In genomic region chr2:8544168-8544785, GRCh38 we compare ENCODE assay signal across 8 cellular contexts.
A peak's percentile ranks its signal among the peaks of the same experiment; 100 is the strongest.
DNase-seq lines count a peak whose midpoint lies in the region; ATAC-seq, FAIRE-seq and TF ChIP-seq lines count a peak whose summit lies in the region.

No MANE protein-coding gene starts in this region.

- no peak for TF ChIP-seq RAD21 in K562 (CRISPR knock-in tag; conservative IDR thresholded peaks at IDR 0.05 in 1 of 2, IDR thresholded peaks at IDR 0.05 in 1 of 2)

- no peak for TF ChIP-seq POLR2A in K562 (conservative IDR thresholded peaks at IDR 0.05)
- no peak for TF ChIP-seq POLR2A in prostate gland (IDR thresholded peaks at IDR 0.05)

- peak overlapping the region; percentile 72 for H2BK15ac ChIP-seq in neuronal stem cell (ENCODE audit: low read length)

- peak overlapping the region; percentile 49 for H3K4me3 Mint-ChIP-seq in CD4-positive, alpha-beta T cell

- H4K8ac ChIP-seq in neuronal stem cell (ENCODE audit: low read depth, low read length), result no peak overlapping the region

- 49% methylated on average over 15 of the region's 16 CpGs for WGBS in K562 (ENCODE audit: insufficient coverage, low coverage, missing lambda C conversion rate)
- no CpG with 5 or more reads among the region's 16 CpGs for WGBS in neuronal stem cell (ENCODE audit: extremely low coverage in 2 of 2, insufficient read length in 2 of 2, insufficient replicate concordance in 1 of 2), 2 donors
- 90% methylated on average over 16 of the region's 16 CpGs for WGBS in prostate gland

- peak overlapping the region; percentile 31 for H2BK12ac ChIP-seq in neuronal stem cell (ENCODE audit: low read length)

- H3K4me2 ChIP-seq in KMS-11, result peak overlapping the region; percentile 93
- H3K4me2 ChIP-seq in K562 (ENCODE audit: insufficient read depth, low read length), result no peak overlapping the region
- no peak overlapping the region for H3K4me2 ChIP-seq in neuronal stem cell (ENCODE audit: insufficient read depth, low read length, poor library complexity, severe bottlenecking)

- peaks cover 51% of the 10 kb centered on the region for H3K4me1 ChIP-seq in KMS-11 (ENCODE audit: low read depth, poor library complexity, severe bottlenecking)
- H3K4me1 ChIP-seq in K562 (replicated peaks in 1 of 2; ENCODE audit: control insufficient read depth in 2 of 2, insufficient read depth in 2 of 2, low read length in 2 of 2), result peaks cover 11 to 38% of the 10 kb centered on the region in 2 experiments
- H3K4me1 ChIP-seq in neuronal stem cell (ENCODE audit: control insufficient read depth in 2 of 2, insufficient read depth in 1 of 2, low read depth in 1 of 2, low read length in 2 of 2), result peaks cover 3 to 11% of the 10 kb centered on the region in 2 donors
- peaks cover 5% of the 10 kb centered on the region for H3K4me1 ChIP-seq in prostate gland (replicated peaks)

- H3K27ac Mint-ChIP-seq in CD4-positive, alpha-beta T cell, result peak overlapping the region; percentile 89

- H3K9me3 ChIP-seq in CD4-positive, alpha-beta T cell (ENCODE audit: control insufficient read depth, low read length), result no peaks in the 10 kb centered on the region
- H3K9me3 ChIP-seq in K562 (replicated peaks; ENCODE audit: control insufficient read depth, insufficient read depth, low read depth, low read length), result no peaks in the 10 kb centered on the region
- H3K9me3 ChIP-seq in neuronal stem cell (replicated peaks in 1 of 2; ENCODE audit: control insufficient read depth in 2 of 2, insufficient read depth in 1 of 2, low read depth in 1 of 2, low read length in 2 of 2), result no peaks in the 10 kb centered on the region
- no peaks in the 10 kb centered on the region for H3K9me3 ChIP-seq in prostate gland

- H3K9me3 Mint-ChIP-seq in CD4-positive, alpha-beta T cell, result no peaks in the 10 kb centered on the region

- no peak overlapping the region for H4K91ac ChIP-seq in neuronal stem cell (ENCODE audit: low read depth, low read length, poor library complexity)

- FAIRE-seq in K562 (lab: Jason Lieb, UNC), result no peak

- H3K36me3 ChIP-seq in KMS-11 (ENCODE audit: insufficient read depth), result no peaks in the 10 kb centered on the region
- H3K36me3 ChIP-seq in K562 (ENCODE audit: control insufficient read depth, insufficient read depth, low read length), result no peaks in the 10 kb centered on the region
- H3K36me3 ChIP-seq in neuronal stem cell (replicated peaks in 1 of 2; ENCODE audit: control insufficient read depth in 2 of 2, insufficient read depth in 2 of 2, low read length in 2 of 2), result no peaks in the 10 kb centered on the region
- H3K36me3 ChIP-seq in prostate gland, result no peaks in the 10 kb centered on the region

- peak overlapping the region; percentile 33 for H2BK120ac ChIP-seq in neuronal stem cell (ENCODE audit: low read depth, low read length)

- H3K4me1 Mint-ChIP-seq in CD4-positive, alpha-beta T cell (ENCODE audit: low read depth), result peaks cover 53% of the 10 kb centered on the region

- no peaks in the 10 kb centered on the region for H3K36me3 Mint-ChIP-seq in CD4-positive, alpha-beta T cell (ENCODE audit: low read depth)

- no peak for TF ChIP-seq EP300 in K562 (IDR thresholded peaks at IDR 0.05; ENCODE audit: low read length)

- H2AK5ac ChIP-seq in neuronal stem cell (ENCODE audit: low read depth, low read length), result peak overlapping the region; percentile 54

- no TSS peak for BruUV-seq in K562 (replicated peaks; lab: Mats Ljungman, UMichigan)

- no peaks in the 10 kb centered on the region for H3K9me1 ChIP-seq in K562 (ENCODE audit: control insufficient read depth, insufficient read depth, low read length)

- TF ChIP-seq CTCF in CD4-positive, alpha-beta T cell (IDR thresholded peaks at IDR 0.05), result no peak
- TF ChIP-seq CTCF in KMS-11 (conservative IDR thresholded peaks at IDR 0.05; ENCODE audit: low read depth, low read length) (no peak), K562 (IDR thresholded peaks at IDR 0.05 in 2 of 3, conservative IDR thresholded peaks at IDR 0.05 in 1 of 3; ENCODE audit: insufficient read depth in 2 of 3, low read depth in 1 of 3, low read length in 3 of 3) (no peak), prostate gland (IDR thresholded peaks at IDR 0.05) (no peak)

- POLR2A ChIA-PET in CD4-positive, alpha-beta T cell (lab: Charles Lee), result interaction anchor here (0.7 to 3.2 kb wide), 8 partner anchors 22 to 138 kb away, joined by 3 to 25 read pairs (median 4); partner anchors contain the start of gene ID2
- POLR2A ChIA-PET in K562 (lab: Yijun Ruan, JAX), result interaction anchor here (0.6 to 1.2 kb wide), 4 partner anchors 8 to 138 kb away, joined by 3 to 7 read pairs (median 4); partner anchors contain the start of gene ID2

- H3K4ac ChIP-seq in neuronal stem cell (ENCODE audit: low read length), result no peak overlapping the region

- intact Hi-C loops in CD4-positive, alpha-beta T cell (cut with DNase I, micrococcal nuclease), result loop anchor here in 1 of 2 experiments (5.0 to 10.0 kb wide), 2 partner anchors 89 to 138 kb away; partner anchors contain the start of gene ID2
- intact Hi-C loops in K562 (cut with micrococcal nuclease), result loop anchor here (2.0 kb wide), 1 partner anchor 17 kb away; no protein-coding TSS in a partner anchor
- intact Hi-C loops in prostate gland (cut with DNase I), result no loop called here

- H2AFZ ChIP-seq in KMS-11 (ENCODE audit: low read depth) (peak overlapping the region; percentile 48; the same call in 1 of the 2 replicates), K562 (ENCODE audit: low read depth, low read length) (no peak overlapping the region), neuronal stem cell (ENCODE audit: low read length) (no peak overlapping the region)

- DNase-seq in CD4-positive, alpha-beta T cell, result no peak
- DNase-seq in K562 (ENCODE audit: extremely low read depth in 1 of 4, low spot score in 3 of 4) (no peak), neuronal stem cell (ENCODE audit: low spot score) (no peak), prostate gland (ENCODE audit: low spot score) (no peak), DMS79 treated with DMSO at 0.1 percent for 48 hours (lab: John Stamatoyannopoulos, UW) (no peak), GDM1 (lab: John Stamatoyannopoulos, UW) (no peak)

- no peaks in the 10 kb centered on the region for H3K79me1 ChIP-seq in neuronal stem cell (ENCODE audit: low read depth, low read length)

- H3K4me3 ChIP-seq in KMS-11 (IDR thresholded peaks at IDR 0.05; ENCODE audit: insufficient read depth, low read depth, low read length), result no peak overlapping the region
- H3K4me3 ChIP-seq in K562, result no peak overlapping the region
- H3K4me3 ChIP-seq in neuronal stem cell (ENCODE audit: low read length in 2 of 2), result no peak overlapping the region
- no peak overlapping the region for H3K4me3 ChIP-seq in prostate gland

- no peak overlapping the region for H3K27ac ChIP-seq in CD4-positive, alpha-beta T cell (ENCODE audit: low read depth, low read length)
- H3K27ac ChIP-seq in KMS-11, result peak overlapping the region; percentile 93
- no peak overlapping the region for H3K27ac ChIP-seq in K562 (ENCODE audit: extremely low read depth, low read depth, low read length)
- no peak overlapping the region for H3K27ac ChIP-seq in neuronal stem cell (replicated peaks; ENCODE audit: low read length)
- no peak overlapping the region for H3K27ac ChIP-seq in prostate gland

- H4K20me1 ChIP-seq in KMS-11 (ENCODE audit: insufficient read depth), result no peaks in the 10 kb centered on the region
- no peaks in the 10 kb centered on the region for H4K20me1 ChIP-seq in K562 (replicated peaks; ENCODE audit: control insufficient read depth, insufficient read depth, low read length)

- peak overlapping the region; percentile 89 for H3K18ac ChIP-seq in neuronal stem cell (ENCODE audit: low read length)

- H3K27me3 Mint-ChIP-seq in CD4-positive, alpha-beta T cell, result no peaks in the 10 kb centered on the region

- CTCF ChIA-PET in CD4-positive, alpha-beta T cell (lab: Charles Lee), result interaction anchor here (0.8 to 2.0 kb wide), 8 partner anchors 29 to 206 kb away, joined by 3 to 12 read pairs (median 4); no protein-coding TSS in a partner anchor
- CTCF ChIA-PET in K562 (lab: Yijun Ruan, JAX; ENCODE audit: low intra/inter-chr PET ratio), result interaction anchor here (1.3 kb wide), 1 partner anchor 142 kb away, joined by 4 read pairs; no protein-coding TSS in a partner anchor

- H3K79me2 ChIP-seq in KMS-11 (ENCODE audit: insufficient read depth, low read depth), result no peaks in the 10 kb centered on the region
- no peaks in the 10 kb centered on the region for H3K79me2 ChIP-seq in K562 (ENCODE audit: control insufficient read depth, insufficient read depth, low read length)

- peak overlapping the region; percentile 79 for H2BK5ac ChIP-seq in neuronal stem cell (ENCODE audit: low read length)

- H3K9ac ChIP-seq in KMS-11, result peak overlapping the region; percentile 73; the same call in 1 of the 2 replicates
- H3K9ac ChIP-seq in K562 (ENCODE audit: insufficient read depth in 1 of 2, low read depth in 2 of 2, low read length in 2 of 2), result peak overlapping the region in 1 of 2 experiments; percentile 62; a peak in 1 of 4 replicates
- H3K9ac ChIP-seq in neuronal stem cell (ENCODE audit: low read depth, low read length, poor library complexity), result no peak overlapping the region

- ATAC-seq in CD4-positive, alpha-beta T cell (ENCODE audit: poor library complexity), result no peak
- ATAC-seq in K562 (no peak; the same call in 2 of the 3 replicates), GM21737 (IDR thresholded peaks at IDR 0.05; ENCODE audit: unreplicated experiment) (no peak)

- in situ Hi-C loops in K562 (cut with MboI), result no loop called here

- peak overlapping the region; percentile 22 for H3K23ac ChIP-seq in neuronal stem cell (ENCODE audit: low read depth, low read length, poor library complexity)

- H3K14ac ChIP-seq in neuronal stem cell (ENCODE audit: low read length), result peak overlapping the region; percentile 76

- H3K27me3 ChIP-seq in CD4-positive, alpha-beta T cell (ENCODE audit: control insufficient read depth, insufficient read depth, low read length), result no peaks in the 10 kb centered on the region
- H3K27me3 ChIP-seq in KMS-11 (ENCODE audit: insufficient read depth, low read depth) (no peaks in the 10 kb centered on the region), K562 (ENCODE audit: control insufficient read depth in 2 of 2, insufficient read depth in 2 of 2, low read length in 2 of 2) (0 out of 5 replicates have a peak, but pooled peaks cover 0 to 3% of the 10 kb centered on the region in 2 experiments), neuronal stem cell (ENCODE audit: control insufficient read depth in 3 of 3, insufficient read depth in 3 of 3, low read depth in 1 of 3, low read length in 3 of 3) (no peaks in the 10 kb centered on the region), prostate gland (replicated peaks; ENCODE audit: insufficient read depth) (no peaks in the 10 kb centered on the region)

TF ChIP-seq in K562, 482 proteins besides CTCF, POLR2A, EP300 and RAD21 (continues in another document):
- TF ChIP-seq ETV5 (CRISPR knock-in tag; IDR thresholded peaks at IDR 0.05; ENCODE audit: low read depth), result no peak
